In the genomic region with DNA sequence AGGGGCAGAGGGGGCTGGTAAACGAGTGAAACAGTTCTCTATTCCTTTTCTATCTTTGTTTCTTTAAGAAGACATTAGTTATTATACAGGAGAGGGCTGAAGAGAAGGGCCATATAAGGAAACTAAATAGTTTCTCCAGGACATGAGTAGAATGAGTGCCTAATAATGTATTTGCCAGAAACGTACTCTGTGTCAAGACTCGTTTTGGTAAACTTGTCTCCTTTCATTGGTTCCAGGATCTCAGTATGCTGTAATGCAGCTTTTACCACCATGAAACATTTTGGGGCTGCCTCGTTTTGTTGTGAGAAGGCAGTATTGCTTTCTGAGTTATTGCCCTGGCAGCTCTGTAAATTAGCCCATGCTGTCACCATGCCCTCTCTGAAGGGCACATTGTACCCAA, we compare ENCODE assay signal across 15 cellular contexts. TPM values are rescaled to one million over a fixed set of nuclear protein-coding genes. Genes with fewer than 3 reads are reported as not detected.
DNase-seq lines count a peak whose midpoint lies in the region; ATAC-seq and TF ChIP-seq lines count a peak whose summit lies in the region.
"Had no signal": no experiment of that assay in that cellular context is flagged by ENCODE, and none has a peak within 500 bp of the region (broad histone marks: within the 10 kb centered on the region; RNA-seq: fewer than 3 reads in every experiment).

No MANE protein-coding gene starts in this region.

- no peak overlapping the region for H3K4me3 ChIP-seq in colonic mucosa
- H3K4me3 ChIP-seq in hepatocyte, result no peak overlapping the region
- H3K4me3 ChIP-seq in sigmoid colon, result no peak overlapping the region
- H3K4me3 ChIP-seq in transverse colon, result no peak overlapping the region
- H3K4me3 ChIP-seq: BLaER1 treated with 17β-estradiol and CSF1 and Interleukin-3, amounts not matched to agents 10 nM and 100 nM; GM23248 had no signal

- peak overlapping the region; percentile 47 for H3K27ac ChIP-seq in colonic mucosa
- H3K27ac ChIP-seq in hepatocyte, result peak overlapping the region; percentile 65
- H3K27ac ChIP-seq in sigmoid colon, result peak overlapping the region; percentile 76 to 89 (median 83)
- peak overlapping the region; percentile 67 to 78 (median 76) for H3K27ac ChIP-seq in transverse colon
- H3K27ac ChIP-seq: BLaER1 treated with 17β-estradiol and CSF1 and Interleukin-3, amounts not matched to agents 10 nM and 100 nM; GM23248; HL-60 had no signal

- H3K4me1 ChIP-seq in colonic mucosa (no peaks in the 10 kb centered on the region), hepatocyte (ENCODE audit: insufficient read depth) (no peaks in the 10 kb centered on the region), sigmoid colon (peaks cover 0 to 76% (median 52%) of the 10 kb centered on the region in 4 donors), transverse colon (peaks cover 0 to 4% (median 0%) of the 10 kb centered on the region in 4 donors)

- TF ChIP-seq EP300 in sigmoid colon (IDR thresholded peaks at IDR 0.05), result peak in 2 of 4 donors; percentile 56 to 59
- peak; percentile 55 for TF ChIP-seq EP300 in transverse colon (IDR thresholded peaks at IDR 0.05; ENCODE audit: low read depth)

- no peak overlapping the region for H3K9ac ChIP-seq in colonic mucosa (ENCODE audit: low read depth in 2 of 2, low read length in 2 of 2)
- H3K9ac ChIP-seq: BLaER1 treated with 17β-estradiol and CSF1 and Interleukin-3, amounts not matched to agents 10 nM and 100 nM; GM23248 had no signal

- H3K36me3 ChIP-seq in colonic mucosa (no peaks in the 10 kb centered on the region), hepatocyte (replicated peaks; ENCODE audit: insufficient read depth, low read depth) (no peaks in the 10 kb centered on the region), sigmoid colon (peaks cover 0 to 14% (median 3%) of the 10 kb centered on the region in 4 donors), transverse colon (peaks cover 0 to 26% (median 10%) of the 10 kb centered on the region in 4 donors)

- H3K9me3 ChIP-seq in colonic mucosa (no peaks in the 10 kb centered on the region), hepatocyte (ENCODE audit: low read depth) (no peaks in the 10 kb centered on the region), sigmoid colon (no peaks in the 10 kb centered on the region), transverse colon (no peaks in the 10 kb centered on the region)
- H3K9me3 ChIP-seq: BLaER1 treated with 17β-estradiol and CSF1 and Interleukin-3, amounts not matched to agents 10 nM and 100 nM had no signal

- H4K20me1 ChIP-seq in hepatocyte (ENCODE audit: insufficient read depth, poor library complexity, severe bottlenecking), result no peaks in the 10 kb centered on the region
- H4K20me1 ChIP-seq: BLaER1 treated with 17β-estradiol and CSF1 and Interleukin-3, amounts not matched to agents 10 nM and 100 nM had no signal

- DNase-seq in colonic mucosa (no peak), hepatocyte (ENCODE audit: low spot score) (no peak), sigmoid colon (no peak), transverse colon (no peak), COLO829 (ENCODE audit: low spot score) (no peak)
- DNase-seq in stimulated activated CD4-positive, alpha-beta T cell treated with anti-CD3 and anti-CD28 coated beads, Interleukin-4, amount 100 ng/mL, for 1 hour, result no peak
- DNase-seq: 8988T; Calu3; CD4-positive, CD25-positive, alpha-beta regulatory T cell; DMS 273 treated with DMSO at 0.1 percent for 48 hours; GM23248 had no signal

- 89% methylated on average over 4 of the region's 4 CpGs for WGBS in hepatocyte (ENCODE audit: low lambda C conversion rate, missing lambda C conversion rate)
- 81 to 89% methylated on average over 4 of the region's 4 CpGs for WGBS in sigmoid colon, 2 donors
- 77 to 84% methylated on average over 4 of the region's 4 CpGs for WGBS in transverse colon (ENCODE audit: low coverage in 1 of 2), 2 donors

- in situ Hi-C loops in transverse colon (cut with MboI; ENCODE audit: low pct_ligation_motif_present in 1 of 4, low pct_unique_long_range_greater_than_20kb in 1 of 4, low sequenced_read_pairs in 3 of 4), result no loop called here

- intact Hi-C loops in colonic mucosa (cut with DNase I) (no loop called here), sigmoid colon (cut with DNase I) (loop anchor here (2.0 kb wide), 1 partner anchor 53 kb away; no protein-coding TSS in a partner anchor), transverse colon (cut with DNase I; ENCODE audit: low total_unique reads) (no loop called here)

- H2AFZ ChIP-seq in hepatocyte, result no peak overlapping the region
- H2AFZ ChIP-seq: GM23248 had no signal

- no peaks in the 10 kb centered on the region for H3K9me2 ChIP-seq in hepatocyte (replicated peaks; ENCODE audit: insufficient read depth)

- TF ChIP-seq POLR2A in sigmoid colon (IDR thresholded peaks at IDR 0.05), result no peak
- TF ChIP-seq POLR2A in transverse colon (IDR thresholded peaks at IDR 0.05), result no peak

- TF ChIP-seq CTCF in colonic mucosa (IDR thresholded peaks at IDR 0.05), result no peak
- no peak for TF ChIP-seq CTCF in hepatocyte (IDR thresholded peaks at IDR 0.05; ENCODE audit: poor library complexity)
- no peak for TF ChIP-seq CTCF in sigmoid colon (IDR thresholded peaks at IDR 0.05)
- no peak for TF ChIP-seq CTCF in transverse colon (IDR thresholded peaks at IDR 0.05)

- no peaks in the 10 kb centered on the region for H3K79me2 ChIP-seq in hepatocyte

- H3K27me3 ChIP-seq in colonic mucosa (no peaks in the 10 kb centered on the region), hepatocyte (no peaks in the 10 kb centered on the region), sigmoid colon (no peaks in the 10 kb centered on the region), transverse colon (no peaks in the 10 kb centered on the region)
- H3K27me3 ChIP-seq: BLaER1 treated with 17β-estradiol and CSF1 and Interleukin-3, amounts not matched to agents 10 nM and 100 nM had no signal

- no peak overlapping the region for H3K4me2 ChIP-seq in hepatocyte
- H3K4me2 ChIP-seq: BLaER1 treated with 17β-estradiol and CSF1 and Interleukin-3, amounts not matched to agents 10 nM and 100 nM had no signal

- no peak for ATAC-seq in HG02970 (IDR thresholded peaks at IDR 0.05; ENCODE audit: low FRiP score, unreplicated experiment)
- ATAC-seq: HCT116 had no signal

RNA-seq across cellular contexts. Expression of a gene that starts 51.7 kb away (rescaled TPM):
- 10 to 100 TPM; 20.0 to 33.9 TPM for total RNA-seq in colonic mucosa
- 10.8 and 11.0 TPM in 2 replicates for total RNA-seq in hepatocyte
- polyA plus RNA-seq in hepatocyte, result 8.3 and 13.8 TPM in 2 replicates
- 10 to 100 TPM; 11.2 to 23.0 (median 14.8) TPM for total RNA-seq in sigmoid colon
- polyA plus RNA-seq in sigmoid colon, result 10 to 100 TPM; 13.2 to 21.4 (median 14.1) TPM
- 10 to 100 TPM in 3 of 4 donors, 1 to 10 TPM in 1; 7.4 to 29.4 (median 20.6) TPM for total RNA-seq in transverse colon
